Comparison of ENCODE assay signal across 30 cellular contexts in the genomic region with DNA sequence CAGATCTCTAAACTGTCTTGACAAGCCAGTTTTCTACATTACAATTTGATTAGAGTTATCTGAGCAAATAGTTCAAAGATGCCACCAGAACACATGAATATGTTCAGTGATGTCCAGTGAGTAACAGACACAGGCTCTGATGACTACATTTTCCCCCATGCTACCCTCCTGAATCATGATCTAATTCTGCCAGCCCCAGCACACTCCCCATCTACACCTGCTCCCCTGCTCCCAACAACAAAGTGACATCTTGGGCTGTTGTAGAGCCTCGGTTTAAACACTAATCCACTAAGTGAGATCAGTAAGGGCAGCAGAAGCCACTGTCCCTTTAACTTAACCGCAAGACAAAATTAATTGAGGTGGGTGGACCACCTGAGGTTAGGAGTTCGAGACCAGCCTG.
"Had no signal": no experiment of that assay in that cellular context is flagged by ENCODE, and none has a peak within 500 bp of the region (broad histone marks: within the 10 kb centered on the region; RNA-seq: fewer than 3 reads in every experiment).

No MANE protein-coding gene starts in this region.

- H3K4me1 Mint-ChIP-seq: nephron progenitor cell had no signal

- H3K36me3 ChIP-seq: ovary had no signal

- H2AFZ ChIP-seq: hepatocyte had no signal

- H3K9me3 Mint-ChIP-seq: activated naive CD4-positive, alpha-beta T cell treated with anti-CD3 and anti-CD28 coated beads for 36 hours; activated T-helper 1 cell treated with anti-CD3 and anti-CD28 coated beads, Interleukin-12 subunit alpha, Interleukin-12 subunit beta, Interleukin-2, Interleukin-4 antibody, amounts not matched to agents 30 ng/mL and 10 ng/mL and 1 ng/mL, durations not matched to agents 14 hours and 24 hours and 36 hours; effector memory CD8-positive, alpha-beta T cell; naive B cell; nephron progenitor cell; stimulated activated effector memory CD8-positive, alpha-beta T cell treated with anti-CD3 and anti-CD28 coated beads, Interleukin-12 subunit alpha, Interleukin-12 subunit beta, amount 100 ng/mL, for 72 hours had no signal

- H3K27me3 ChIP-seq: gastroesophageal sphincter, hepatocyte, ovary, right lobe of liver, tibial nerve had no signal

- H3K9ac ChIP-seq: SK-N-SH had no signal

- H3K27ac ChIP-seq: gastroesophageal sphincter, hepatocyte, left ventricle myocardium inferior, ovary, right lobe of liver, tibial nerve had no signal

- DNase-seq: activated CD4-positive, alpha-beta T cell treated with anti-CD3 and anti-CD28 coated beads for 4 hours; activated CD4-positive, alpha-beta T cell treated with anti-CD3 and anti-CD28 coated beads, Interleukin-2, amount 50 U/mL, for 4 hours; activated CD4-positive, CD25-positive, alpha-beta regulatory T cell; activated effector memory CD4-positive, alpha-beta T cell treated with anti-CD3 and anti-CD28 coated beads, Interleukin-2, amount 50 U/mL, for 16 hours; activated naive CD4-positive, alpha-beta T cell treated with anti-CD3 and anti-CD28 coated beads for 36 hours; activated T-cell treated with anti-CD3 and anti-CD28 coated beads for 4 hours; amygdala; caudate nucleus; cortex of kidney; effector memory CD8-positive, alpha-beta T cell; islet precursor cell; left ventricle myocardium inferior; mesendoderm; mucosa of descending colon; naive B cell; nephron progenitor cell; ovary; right lobe of liver; SK-N-SH; small intestine; stimulated activated CD4-positive, alpha-beta T cell treated with anti-CD3 and anti-CD28 coated beads, Interleukin-4, amount 100 ng/mL, for 24 hours; SW 1271; T-helper 2 cell had no signal

- H3K4me1 ChIP-seq: gastroesophageal sphincter, left ventricle myocardium inferior, right lobe of liver had no signal

- ATAC-seq: effector memory CD8-positive, alpha-beta T cell; gastroesophageal sphincter; mucosa of descending colon; right lobe of liver; stimulated activated effector memory CD8-positive, alpha-beta T cell treated with anti-CD3 and anti-CD28 coated beads, Interleukin-12 subunit alpha, Interleukin-12 subunit beta, amount 100 ng/mL, for 72 hours had no signal

- H3K79me2 ChIP-seq: hepatocyte had no signal

- H3K4me3 Mint-ChIP-seq: activated naive CD4-positive, alpha-beta T cell treated with anti-CD3 and anti-CD28 coated beads for 36 hours; activated T-helper 1 cell treated with anti-CD3 and anti-CD28 coated beads, Interleukin-12 subunit alpha, Interleukin-12 subunit beta, Interleukin-2, Interleukin-4 antibody, amounts not matched to agents 30 ng/mL and 10 ng/mL and 1 ng/mL, durations not matched to agents 14 hours and 24 hours and 36 hours; effector memory CD8-positive, alpha-beta T cell; naive B cell; nephron progenitor cell; stimulated activated effector memory CD8-positive, alpha-beta T cell treated with anti-CD3 and anti-CD28 coated beads, Interleukin-12 subunit alpha, Interleukin-12 subunit beta, amount 100 ng/mL, for 72 hours had no signal

- H3K4me2 ChIP-seq: hepatocyte, SK-N-SH had no signal

- H3K27me3 Mint-ChIP-seq: effector memory CD8-positive, alpha-beta T cell; naive B cell; progenitor cell of endocrine pancreas had no signal

- H3K4me3 ChIP-seq: gastroesophageal sphincter, hepatocyte, left ventricle myocardium inferior, lung, mucosa of descending colon, ovary, right lobe of liver, tibial nerve had no signal

- H3K27ac Mint-ChIP-seq: activated naive CD4-positive, alpha-beta T cell treated with anti-CD3 and anti-CD28 coated beads for 36 hours; activated T-helper 1 cell treated with anti-CD3 and anti-CD28 coated beads, Interleukin-12 subunit alpha, Interleukin-12 subunit beta, Interleukin-2, Interleukin-4 antibody, amounts not matched to agents 30 ng/mL and 10 ng/mL and 1 ng/mL, durations not matched to agents 14 hours and 24 hours and 36 hours; progenitor cell of endocrine pancreas had no signal

- H3K9me3 ChIP-seq: gastroesophageal sphincter, left ventricle myocardium inferior, mucosa of descending colon, ovary, right lobe of liver, SK-N-SH, tibial nerve had no signal
